1 cellular context compared by ENCODE assay signal in the genomic region with DNA sequence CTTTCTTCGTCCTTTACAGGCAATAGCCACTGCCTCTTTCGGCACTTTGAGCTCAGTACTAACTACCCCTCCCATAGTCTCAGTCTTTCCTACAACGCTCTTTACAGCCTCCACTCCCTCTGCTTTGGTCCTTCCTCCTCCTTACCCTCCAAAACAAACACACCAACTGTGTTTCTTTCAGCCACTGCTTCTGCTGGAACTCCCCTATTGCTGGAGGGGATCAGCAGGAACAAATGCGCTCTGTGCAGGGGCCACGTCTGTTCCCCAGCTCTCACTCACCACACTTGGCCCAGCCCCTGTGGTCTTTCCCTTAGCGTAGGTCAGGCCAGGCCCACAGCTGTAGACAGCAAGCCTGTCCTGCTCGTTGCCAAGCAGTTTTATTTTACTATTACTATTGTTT.
TF ChIP-seq lines count a peak whose summit lies in the region.

No MANE protein-coding gene starts in this region.

TF ChIP-seq in IMR-90, 13 proteins besides CTCF, POLR2A, EP300 and RAD21:
- TF ChIP-seq CHD1 (IDR thresholded peaks at IDR 0.05; ENCODE audit: low read depth, low read length) (no peak), CEBPB (IDR thresholded peaks at IDR 0.05; ENCODE audit: low read depth, low read length) (no peak), BHLHE40 (IDR thresholded peaks at IDR 0.05; ENCODE audit: low read depth, low read length) (no peak), RCOR1 (IDR thresholded peaks at IDR 0.05; ENCODE audit: insufficient replicate concordance, low read length) (no peak), RFX5 (IDR thresholded peaks at IDR 0.05; ENCODE audit: low read depth, low read length) (no peak), NFE2L2 (IDR thresholded peaks at IDR 0.05; ENCODE audit: low read depth, low read length) (no peak), MXI1 (IDR thresholded peaks at IDR 0.05; ENCODE audit: borderline replicate concordance, low read depth, low read length) (no peak), MAFK (IDR thresholded peaks at IDR 0.05; ENCODE audit: low read depth, low read length) (no peak), MAZ (IDR thresholded peaks at IDR 0.05; ENCODE audit: borderline replicate concordance, low read depth, low read length) (no peak), FOS (IDR thresholded peaks at IDR 0.05; ENCODE audit: low read depth, low read length) (no peak), SMC3 (IDR thresholded peaks at IDR 0.05; ENCODE audit: low read depth, low read length) (no peak)
- TF ChIP-seq, protein P1, sequence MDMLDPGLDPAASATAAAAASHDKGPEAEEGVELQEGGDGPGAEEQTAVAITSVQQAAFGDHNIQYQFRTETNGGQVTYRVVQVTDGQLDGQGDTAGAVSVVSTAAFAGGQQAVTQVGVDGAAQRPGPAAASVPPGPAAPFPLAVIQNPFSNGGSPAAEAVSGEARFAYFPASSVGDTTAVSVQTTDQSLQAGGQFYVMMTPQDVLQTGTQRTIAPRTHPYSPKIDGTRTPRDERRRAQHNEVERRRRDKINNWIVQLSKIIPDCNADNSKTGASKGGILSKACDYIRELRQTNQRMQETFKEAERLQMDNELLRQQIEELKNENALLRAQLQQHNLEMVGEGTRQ (IDR thresholded peaks at IDR 0.05; ENCODE audit: low read depth, low read length): no peak
- TF ChIP-seq, protein P2, sequence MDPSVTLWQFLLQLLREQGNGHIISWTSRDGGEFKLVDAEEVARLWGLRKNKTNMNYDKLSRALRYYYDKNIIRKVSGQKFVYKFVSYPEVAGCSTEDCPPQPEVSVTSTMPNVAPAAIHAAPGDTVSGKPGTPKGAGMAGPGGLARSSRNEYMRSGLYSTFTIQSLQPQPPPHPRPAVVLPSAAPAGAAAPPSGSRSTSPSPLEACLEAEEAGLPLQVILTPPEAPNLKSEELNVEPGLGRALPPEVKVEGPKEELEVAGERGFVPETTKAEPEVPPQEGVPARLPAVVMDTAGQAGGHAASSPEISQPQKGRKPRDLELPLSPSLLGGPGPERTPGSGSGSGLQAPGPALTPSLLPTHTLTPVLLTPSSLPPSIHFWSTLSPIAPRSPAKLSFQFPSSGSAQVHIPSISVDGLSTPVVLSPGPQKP (IDR thresholded peaks at IDR 0.05; ENCODE audit: borderline replicate concordance, low read depth, low read length): no peak
